ENCODE assay signal across 23 cellular contexts in the genomic region with DNA sequence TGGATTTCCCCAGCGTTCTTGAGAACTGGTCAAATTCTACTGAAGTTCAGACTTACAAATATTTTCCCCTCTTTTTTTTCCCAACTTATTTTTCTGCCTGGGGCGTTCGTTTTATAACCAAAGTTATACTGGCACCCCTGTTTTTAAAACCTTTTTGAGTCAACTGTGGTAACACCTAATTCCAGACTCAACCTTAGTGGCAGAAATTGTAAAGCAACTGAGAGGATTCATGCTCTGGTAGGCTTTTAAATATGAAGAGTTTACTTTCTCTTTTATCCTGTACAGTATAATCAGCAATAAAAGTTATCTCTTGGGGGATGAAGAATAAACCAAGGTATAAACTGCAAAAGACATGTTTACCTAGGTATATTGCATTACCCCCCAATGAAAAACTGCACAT. TPM values are rescaled to one million over a fixed set of nuclear protein-coding genes. Genes with fewer than 3 reads are reported as not detected.
DNase-seq lines count a peak whose midpoint lies in the region; ATAC-seq and TF ChIP-seq lines count a peak whose summit lies in the region.
"Had no signal": no experiment of that assay in that cellular context is flagged by ENCODE, and none has a peak within 500 bp of the region (broad histone marks: within the 10 kb centered on the region; RNA-seq: fewer than 3 reads in every experiment).

No MANE protein-coding gene starts in this region.

- peaks cover 16% of the 10 kb centered on the region in 2 donors for H3K4me1 Mint-ChIP-seq in effector memory CD8-positive, alpha-beta T cell (ENCODE audit: low read depth in 2 of 2)
- H3K4me1 Mint-ChIP-seq in T-helper 2 cell treated with Interferon-gamma antibody and Interleukin-4, amounts not matched to agents 5 μg/mL and 100 μg/mL, for 36 hours (ENCODE audit: low read depth) = peaks cover 5% of the 10 kb centered on the region

- ATAC-seq in GM18505 (IDR thresholded peaks at IDR 0.05; ENCODE audit: unreplicated experiment) (peak; percentile 32), GM18861 (IDR thresholded peaks at IDR 0.05; ENCODE audit: unreplicated experiment) (peak; percentile 43), HG03175 (IDR thresholded peaks at IDR 0.05; ENCODE audit: unreplicated experiment) (peak; percentile 32)
- no peak for ATAC-seq in effector memory CD8-positive, alpha-beta T cell (replicated peaks)
- ATAC-seq: CD8-positive, alpha-beta T cell; GM12878 had no signal

- peak overlapping the region in 1 of 2 donors; percentile 67 for H3K27ac Mint-ChIP-seq in effector memory CD8-positive, alpha-beta T cell
- no peak overlapping the region for H3K27ac Mint-ChIP-seq in T-helper 2 cell treated with Interferon-gamma antibody and Interleukin-4, amounts not matched to agents 5 μg/mL and 100 μg/mL, for 36 hours
- H3K27ac Mint-ChIP-seq: CD8-positive, alpha-beta T cell; H9; HFFc6 had no signal

- H3K4me3 Mint-ChIP-seq in effector memory CD8-positive, alpha-beta T cell = peak overlapping the region; percentile 23 to 41
- H3K4me3 Mint-ChIP-seq in T-helper 2 cell treated with Interferon-gamma antibody and Interleukin-4, amounts not matched to agents 5 μg/mL and 100 μg/mL, for 36 hours = no peak overlapping the region
- H3K4me3 Mint-ChIP-seq: CD8-positive, alpha-beta T cell; H9; HFFc6 had no signal

- no peak for TF ChIP-seq POLR2A in GM18505 (IDR thresholded peaks at IDR 0.05; ENCODE audit: borderline replicate concordance, extremely low read depth, insufficient read depth, insufficient read length)

- H3K9me3 Mint-ChIP-seq in effector memory CD8-positive, alpha-beta T cell = no peaks in the 10 kb centered on the region
- no peaks in the 10 kb centered on the region for H3K9me3 Mint-ChIP-seq in T-helper 2 cell treated with Interferon-gamma antibody and Interleukin-4, amounts not matched to agents 5 μg/mL and 100 μg/mL, for 36 hours
- H3K9me3 Mint-ChIP-seq: CD8-positive, alpha-beta T cell; H9; HFFc6 had no signal

- H3K27me3 Mint-ChIP-seq in effector memory CD8-positive, alpha-beta T cell = peaks cover 0 to 6% of the 10 kb centered on the region in 2 donors
- H3K27me3 Mint-ChIP-seq in T-helper 2 cell treated with Interferon-gamma antibody and Interleukin-4, amounts not matched to agents 5 μg/mL and 100 μg/mL, for 36 hours (ENCODE audit: low read depth) = peaks cover 5% of the 10 kb centered on the region

- DNase-seq in effector memory CD8-positive, alpha-beta T cell = no peak
- DNase-seq in stimulated activated CD4-positive, alpha-beta T cell treated with anti-CD3 and anti-CD28 coated beads, Interleukin-4, amount 100 ng/mL, for 24 hours = no peak
- DNase-seq in mucosa of gallbladder (ENCODE audit: low spot score) = no peak
- no peak for DNase-seq in T-helper 2 cell treated with Interferon-gamma antibody and Interleukin-4, amounts not matched to agents 5 μg/mL and 100 μg/mL, for 36 hours (ENCODE audit: low spot score)
- DNase-seq: C1 segment of cervical spinal cord; CD8-positive, alpha-beta T cell; DND-41; GM23248; H9; HFFc6; NCI-H1105; NCI-H146; NCI-H2029 treated with DMSO at 0.1 percent for 48 hours; NCI-H2171; NCI-H524 treated with DMSO at 0.1 percent for 48 hours; NCI-H82; Peyer's patch; SW 1271 had no signal

- H3K36me3 Mint-ChIP-seq in effector memory CD8-positive, alpha-beta T cell (ENCODE audit: insufficient read depth) = peaks cover 19% of the 10 kb centered on the region
- no peaks in the 10 kb centered on the region for H3K36me3 Mint-ChIP-seq in T-helper 2 cell treated with Interferon-gamma antibody and Interleukin-4, amounts not matched to agents 5 μg/mL and 100 μg/mL, for 36 hours (ENCODE audit: low read depth)
- H3K36me3 Mint-ChIP-seq: CD8-positive, alpha-beta T cell had no signal

RNA-seq across cellular contexts. Expression of a gene that starts 2.3 kb away (rescaled TPM):
- total RNA-seq in mucosa of gallbladder = 0.60 TPM
- total RNA-seq: CD8-positive, alpha-beta T cell; GM23248; H9; HFFc6; SK-MEL-5 had no signal

RNA-seq across cellular contexts. Expression of a gene that starts 18.9 kb away (rescaled TPM):
- total RNA-seq in mucosa of gallbladder = 22.0 TPM
